14 cellular contexts compared by ENCODE assay signal in the genomic region with DNA sequence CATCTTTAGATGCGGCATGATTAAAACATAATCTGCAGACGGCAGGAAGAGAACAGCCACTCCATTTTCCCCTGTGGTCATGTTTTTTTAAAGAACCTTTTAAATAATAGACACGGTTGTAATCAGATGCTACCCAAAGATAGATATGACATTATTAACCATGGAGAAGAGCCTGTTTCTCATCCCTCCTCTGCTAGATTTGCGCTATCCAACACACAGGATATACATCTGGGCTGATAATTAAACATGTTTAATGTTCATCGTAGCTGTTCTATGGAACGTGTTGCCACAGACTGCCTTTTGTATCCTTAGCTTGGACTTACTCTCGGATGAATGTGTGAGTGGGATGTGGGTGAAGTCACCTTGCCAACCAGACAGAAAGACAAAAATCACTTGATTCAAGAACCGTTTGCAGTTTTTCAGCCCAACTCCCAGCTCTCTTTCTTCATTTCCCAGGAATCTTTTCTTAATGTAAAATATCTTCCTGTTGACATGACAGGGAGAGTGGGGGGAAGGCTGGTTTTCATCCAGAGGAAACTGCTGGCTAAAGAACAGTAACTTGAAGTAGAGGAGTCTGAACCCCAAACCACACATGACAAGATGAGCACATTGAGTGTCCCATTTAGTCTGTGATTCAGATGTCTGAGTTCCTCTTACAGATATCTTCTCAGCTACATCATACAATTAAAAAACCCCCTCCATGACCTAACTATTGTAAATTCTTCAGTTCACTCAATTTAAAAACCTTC.
A peak's percentile ranks its signal among the peaks of the same experiment; 100 is the strongest.
DNase-seq lines count a peak whose midpoint lies in the region; ATAC-seq and TF ChIP-seq lines count a peak whose summit lies in the region.
"Had no signal": no experiment of that assay in that cellular context is flagged by ENCODE, and none has a peak within 500 bp of the region (broad histone marks: within the 10 kb centered on the region; RNA-seq: fewer than 3 reads in every experiment).

No MANE protein-coding gene starts in this region.

- H3K4me1 Mint-ChIP-seq in HFFc6 (ENCODE audit: low read depth): peaks cover 74% of the 10 kb centered on the region

- no peaks in the 10 kb centered on the region for H3K9me3 Mint-ChIP-seq in HFFc6

- H3K4me3 ChIP-seq in mammary epithelial cell (replicated peaks in 1 of 3; ENCODE audit: insufficient read depth in 1 of 3, low read depth in 2 of 3, low read length in 3 of 3) (no peak overlapping the region), left lung (no peak overlapping the region), stomach (no peak overlapping the region)
- H3K4me3 ChIP-seq: heart right ventricle, K562, Peyer's patch, right lobe of liver had no signal

- no peaks in the 10 kb centered on the region; the same call in 1 of the 2 replicates for H3K27me3 Mint-ChIP-seq in HFFc6 (ENCODE audit: insufficient read depth)

- no peaks in the 10 kb centered on the region for H3K79me2 ChIP-seq in mammary epithelial cell (ENCODE audit: insufficient read depth, low read length)

- H3K9ac ChIP-seq in mammary epithelial cell (ENCODE audit: insufficient read depth, low read length): peak overlapping the region; percentile 74

- H3K36me3 Mint-ChIP-seq in HFFc6 (ENCODE audit: low read depth): no peaks in the 10 kb centered on the region

- H3K36me3 ChIP-seq in mammary epithelial cell (ENCODE audit: insufficient read depth, low read length) (no peaks in the 10 kb centered on the region), left lung (no peaks in the 10 kb centered on the region), stomach (no peaks in the 10 kb centered on the region)
- H3K36me3 ChIP-seq: heart right ventricle, Peyer's patch, right lobe of liver had no signal

- CTCF ChIA-PET in mammary epithelial cell (lab: Charles Lee; ENCODE audit: low non-redundant PET): no interaction called here

- H3K27ac ChIP-seq in mammary epithelial cell (ENCODE audit: insufficient read depth, low read depth, low read length) (peak overlapping the region; percentile 90), left lung (peak overlapping the region; percentile 80), stomach (peak overlapping the region in 4 of 5 donors; percentile 5 to 79 (median 74))

- no peak for TF ChIP-seq POLR2A in stomach (IDR thresholded peaks at IDR 0.05)

- no TSS peak for BruUV-seq in mammary epithelial cell (replicated peaks; lab: Mats Ljungman, UMichigan)

- in situ Hi-C loops in mammary epithelial cell (cut with MboI; ENCODE audit: low sequenced_read_pairs in 2 of 2): no loop called here

- 14% methylated on average over 8 of the region's 8 CpGs for WGBS in mammary epithelial cell (ENCODE audit: low coverage, missing lambda C conversion rate)
- WGBS in stomach, 5 donors: 59 to 78% (median 75%) methylated on average over 8 of the region's 8 CpGs

- dilution Hi-C loops in mammary epithelial cell (cut with HindIII; ENCODE audit: low sequenced_read_pairs): no loop called here

- no peak for TF ChIP-seq EP300 in stomach (IDR thresholded peaks at IDR 0.05)

- ATAC-seq in left lung: peak; percentile 11
- no peak for ATAC-seq in GM18511 (IDR thresholded peaks at IDR 0.05; ENCODE audit: unreplicated experiment)
- ATAC-seq: K562 had no signal

- H3K4me2 ChIP-seq in mammary epithelial cell (ENCODE audit: insufficient read depth, low read depth, low read length): peak overlapping the region; percentile 66

- H3K27me3 ChIP-seq in mammary epithelial cell (ENCODE audit: insufficient read depth, low read length) (no peaks in the 10 kb centered on the region), left lung (no peaks in the 10 kb centered on the region), stomach (no peaks in the 10 kb centered on the region)
- H3K27me3 ChIP-seq: heart right ventricle, Peyer's patch, right lobe of liver had no signal

- H3K4me1 ChIP-seq in mammary epithelial cell (ENCODE audit: insufficient read depth, low read length): peaks cover 36% of the 10 kb centered on the region
- peaks cover 30 to 36% of the 10 kb centered on the region in 2 donors for H3K4me1 ChIP-seq in left lung
- H3K4me1 ChIP-seq in stomach: peaks cover 10 to 43% (median 30%) of the 10 kb centered on the region in 4 donors
- H3K4me1 ChIP-seq: right lobe of liver had no signal

- H4K20me1 ChIP-seq in mammary epithelial cell (ENCODE audit: insufficient read depth, low read length): no peaks in the 10 kb centered on the region

- DNase-seq in HFFc6 (peak; percentile 72), mammary epithelial cell (peak; percentile 59), left lung (no peak), stomach (no peak), DMS79 (lab: John Stamatoyannopoulos, UW) (no peak), DMS53 (lab: John Stamatoyannopoulos, UW) (no peak), NCI-H1048 (lab: John Stamatoyannopoulos, UW) (no peak)
- DNase-seq: central memory CD4-positive, alpha-beta T cell; heart right ventricle; NCI-H2171; Peyer's patch; right lobe of liver had no signal

- H3K9me3 ChIP-seq in mammary epithelial cell (replicated peaks; ENCODE audit: insufficient read depth, low read length): no peaks in the 10 kb centered on the region
- H3K9me3 ChIP-seq in left lung: no peaks in the 10 kb centered on the region
- no peaks in the 10 kb centered on the region for H3K9me3 ChIP-seq in stomach
- H3K9me3 ChIP-seq: Peyer's patch, right lobe of liver had no signal

- H2AFZ ChIP-seq in mammary epithelial cell (ENCODE audit: low read depth, low read length): peak overlapping the region; percentile 87

- intact Hi-C loops in mammary epithelial cell (cut with micrococcal nuclease) (no loop called here), left lung (cut with DNase I) (no loop called here), stomach (cut with DNase I; ENCODE audit: low total_unique reads) (no loop called here)

- peak overlapping the region; percentile 64 for H3K4me3 Mint-ChIP-seq in HFFc6

- peak overlapping the region; percentile 99 for H3K27ac Mint-ChIP-seq in HFFc6

- TF ChIP-seq CTCF in HFFc6 (IDR thresholded peaks at IDR 0.05): no peak
- TF ChIP-seq CTCF in mammary epithelial cell (conservative IDR thresholded peaks at IDR 0.05 in 1 of 2, IDR thresholded peaks at IDR 0.05 in 1 of 2; ENCODE audit: extremely low read depth in 1 of 2, insufficient read depth in 1 of 2, low read depth in 1 of 2, low read length in 2 of 2): no peak
- TF ChIP-seq CTCF in left lung (IDR thresholded peaks at IDR 0.05): no peak
- TF ChIP-seq CTCF in stomach (IDR thresholded peaks at IDR 0.05): no peak

Comparison
In these comparisons a context has a peak if more than half of its experiments do, and no peak if none do; other contexts are left out.
1. DNase-seq: peak in HFFc6 (single experiment) and mammary epithelial cell (single experiment); none in left lung (0 of 2), stomach (single experiment), DMS79 (single experiment), DMS53 (single experiment) and NCI-H1048 (single experiment).
2. Peak in every context shown above with its lines, with median percentiles within 50 percentile points of each other: H3K27ac ChIP-seq.